In genomic region chr16:50550035-50550434, GRCh38 we compare ENCODE assay signal across 11 cellular contexts. TPM values are rescaled to one million over a fixed set of nuclear protein-coding genes. Genes with fewer than 3 reads are reported as not detected.
A peak's percentile ranks its signal among the peaks of the same experiment; 100 is the strongest.
DNase-seq lines count a peak whose midpoint lies in the region; ATAC-seq and TF ChIP-seq lines count a peak whose summit lies in the region.
"Had no signal": no experiment of that assay in that cellular context is flagged by ENCODE, and none has a peak within 500 bp of the region (broad histone marks: within the 10 kb centered on the region; RNA-seq: fewer than 3 reads in every experiment).

No MANE protein-coding gene starts in this region.

- ATAC-seq in left lung (no peak), HG03139 (IDR thresholded peaks at IDR 0.05; ENCODE audit: unreplicated experiment) (no peak)
- ATAC-seq in stimulated activated effector memory CD8-positive, alpha-beta T cell treated with anti-CD3 and anti-CD28 coated beads, Interleukin-12 subunit alpha, Interleukin-12 subunit beta, amount 100 ng/mL, for 72 hours, result no peak
- ATAC-seq: A549 had no signal

- DNase-seq in activated CD4-positive, alpha-beta T cell treated with anti-CD3 and anti-CD28 coated beads for 4 hours, result peak; percentile 20 to 25
- no peak for DNase-seq in activated CD4-positive, alpha-beta T cell treated with anti-CD3 and anti-CD28 coated beads, Interleukin-2, amount 50 U/mL, for 48 hours
- DNase-seq in activated T-cell treated with anti-CD3 and anti-CD28 coated beads, Interleukin-2, amount 50 U/mL, for 48 hours, result peak; percentile 22 to 25
- DNase-seq in left lung, result no peak
- no peak for DNase-seq in stimulated activated effector memory CD8-positive, alpha-beta T cell treated with anti-CD3 and anti-CD28 coated beads, Interleukin-12 subunit alpha, Interleukin-12 subunit beta, amount 100 ng/mL, for 72 hours (ENCODE audit: low spot score in 2 of 2)
- no peak for DNase-seq in cerebellum (ENCODE audit: low spot score)
- DNase-seq in Peyer's patch, result no peak
- DNase-seq: NCI-H2081 had no signal

- no peak for TF ChIP-seq POLR2A in Peyer's patch (IDR thresholded peaks at IDR 0.05)

- H3K4me1 ChIP-seq in left lung, result peaks cover 0 to 18% of the 10 kb centered on the region in 2 donors
- peaks cover 0 to 9% (median 3%) of the 10 kb centered on the region in 4 donors for H3K4me1 ChIP-seq in Peyer's patch

- no peak overlapping the region for H3K27ac Mint-ChIP-seq in stimulated activated effector memory CD8-positive, alpha-beta T cell treated with anti-CD3 and anti-CD28 coated beads, Interleukin-12 subunit alpha, Interleukin-12 subunit beta, amount 100 ng/mL, for 72 hours

- H3K36me3 Mint-ChIP-seq in stimulated activated effector memory CD8-positive, alpha-beta T cell treated with anti-CD3 and anti-CD28 coated beads, Interleukin-12 subunit alpha, Interleukin-12 subunit beta, amount 100 ng/mL, for 72 hours, result no peaks in the 10 kb centered on the region

- H3K27ac ChIP-seq in left lung, result no peak overlapping the region
- peak overlapping the region in 1 of 4 donors; percentile 31 for H3K27ac ChIP-seq in Peyer's patch
- H3K27ac ChIP-seq: A549, cardiac muscle cell had no signal

- TF ChIP-seq CTCF in left lung (IDR thresholded peaks at IDR 0.05) (no peak), Peyer's patch (IDR thresholded peaks at IDR 0.05) (no peak)

- peak overlapping the region; percentile 85 for H3K4me3 Mint-ChIP-seq in stimulated activated effector memory CD8-positive, alpha-beta T cell treated with anti-CD3 and anti-CD28 coated beads, Interleukin-12 subunit alpha, Interleukin-12 subunit beta, amount 100 ng/mL, for 72 hours

- no peaks in the 10 kb centered on the region for H3K36me3 ChIP-seq in left lung
- no peaks in the 10 kb centered on the region for H3K36me3 ChIP-seq in Peyer's patch
- H3K36me3 ChIP-seq: cardiac muscle cell had no signal

- peak overlapping the region; percentile 66 to 82 for H3K4me3 ChIP-seq in left lung
- H3K4me3 ChIP-seq in Peyer's patch, result peak overlapping the region in 1 of 4 donors; percentile 89
- H3K4me3 ChIP-seq: A549, cardiac muscle cell had no signal

- intact Hi-C loops in left lung (cut with DNase I), result no loop called here

- peaks cover 12 to 62% of the 10 kb centered on the region in 2 donors for H3K27me3 ChIP-seq in left lung
- H3K27me3 ChIP-seq in Peyer's patch, result no peaks in the 10 kb centered on the region

- H3K9me3 ChIP-seq in left lung (no peaks in the 10 kb centered on the region), Peyer's patch (no peaks in the 10 kb centered on the region)
- H3K9me3 ChIP-seq: A549 had no signal

- H3K4me1 Mint-ChIP-seq in stimulated activated effector memory CD8-positive, alpha-beta T cell treated with anti-CD3 and anti-CD28 coated beads, Interleukin-12 subunit alpha, Interleukin-12 subunit beta, amount 100 ng/mL, for 72 hours, result peaks cover 10% of the 10 kb centered on the region

- H3K9me3 Mint-ChIP-seq in stimulated activated effector memory CD8-positive, alpha-beta T cell treated with anti-CD3 and anti-CD28 coated beads, Interleukin-12 subunit alpha, Interleukin-12 subunit beta, amount 100 ng/mL, for 72 hours, result no peaks in the 10 kb centered on the region

RNA-seq across cellular contexts. Expression of gene NKD1, which starts 1.8 kb away (rescaled TPM):
- total RNA-seq in left lung, result 10 to 100 TPM; 12.5 to 23.0 TPM
- 20.2 TPM for total RNA-seq in cerebellum
- total RNA-seq in Peyer's patch, result 1 to 10 TPM; 1.7 to 4.0 (median 3.4) TPM

Comparison
In these comparisons a context has a peak if more than half of its experiments do, and no peak if none do; other contexts are left out.
1. DNase-seq: peak in activated CD4-positive, alpha-beta T cell treated with anti-CD3 and anti-CD28 coated beads for 4 hours (2 of 2) and activated T-cell treated with anti-CD3 and anti-CD28 coated beads, Interleukin-2, amount 50 U/mL, for 48 hours (2 of 2); none in activated CD4-positive, alpha-beta T cell treated with anti-CD3 and anti-CD28 coated beads, Interleukin-2, amount 50 U/mL, for 48 hours (0 of 2), left lung (0 of 2), stimulated activated effector memory CD8-positive, alpha-beta T cell treated with anti-CD3 and anti-CD28 coated beads, Interleukin-12 subunit alpha, Interleukin-12 subunit beta, amount 100 ng/mL, for 72 hours (0 of 2), cerebellum (single experiment) and Peyer's patch (0 of 3).